3 cellular contexts compared by ENCODE assay signal in genomic region chr7:27247452-27248426, GRCh38.
TF ChIP-seq lines count a peak whose summit lies in the region.

No MANE protein-coding gene starts in this region.

TF ChIP-seq in SK-N-SH, 30 proteins besides CTCF, POLR2A, EP300 and RAD21:
- no peak for TF ChIP-seq TAF1 (IDR thresholded peaks at IDR 0.05; ENCODE audit: borderline replicate concordance, low read depth, low read length)
- no peak for TF ChIP-seq GABPA (IDR thresholded peaks at IDR 0.05; ENCODE audit: low read depth)
- no peak for TF ChIP-seq EZH2phosphoT487 (IDR thresholded peaks at IDR 0.05; ENCODE audit: borderline replicate concordance, low read depth)
- TF ChIP-seq IRF3 (IDR thresholded peaks at IDR 0.05; ENCODE audit: low read depth, low read length) = no peak
- TF ChIP-seq REST (IDR thresholded peaks at IDR 0.05; ENCODE audit: low read depth, low read length) = no peak
- no peak for TF ChIP-seq RFX5 (IDR thresholded peaks at IDR 0.05; ENCODE audit: low read length)
- no peak for TF ChIP-seq ELF1 (IDR thresholded peaks at IDR 0.05)
- TF ChIP-seq MXI1 (IDR thresholded peaks at IDR 0.05; ENCODE audit: low read depth, low read length) = no peak
- no peak for TF ChIP-seq FOXM1 (IDR thresholded peaks at IDR 0.05; ENCODE audit: low read depth)
- TF ChIP-seq YY1 (IDR thresholded peaks at IDR 0.05; ENCODE audit: low read depth) = no peak
- no peak for TF ChIP-seq NFIC (IDR thresholded peaks at IDR 0.05; ENCODE audit: borderline replicate concordance)
- no peak for TF ChIP-seq RXRA (IDR thresholded peaks at IDR 0.05; ENCODE audit: borderline replicate concordance, low read depth)
- no peak for TF ChIP-seq FOXJ3 (CRISPR knock-in tag; IDR thresholded peaks at IDR 0.05)
- TF ChIP-seq CHD2 (IDR thresholded peaks at IDR 0.05; ENCODE audit: low read length, partially characterized antibody) = no peak
- no peak for TF ChIP-seq USF1 (IDR thresholded peaks at IDR 0.05; ENCODE audit: borderline replicate concordance, low read depth)
TF ChIP-seq in SK-N-SH: peak in this region for 0.

TF ChIP-seq in SK-N-SH treated with all-trans-retinoic acid at 6 μM for 48 hours, 23 proteins besides CTCF, POLR2A, EP300 and RAD21:
- TF ChIP-seq CSDC2 (CRISPR knock-in tag; IDR thresholded peaks at IDR 0.05) (no peak), OSR1 (CRISPR knock-in tag; IDR thresholded peaks at IDR 0.05) (no peak), TOX (CRISPR knock-in tag; IDR thresholded peaks at IDR 0.05; ENCODE audit: borderline replicate concordance) (no peak), ZFP3 (CRISPR knock-in tag; IDR thresholded peaks at IDR 0.05) (no peak), PATZ1 (CRISPR knock-in tag; IDR thresholded peaks at IDR 0.05; ENCODE audit: borderline replicate concordance) (no peak), GLIS3 (CRISPR knock-in tag; IDR thresholded peaks at IDR 0.05) (no peak), ISL1 (CRISPR knock-in tag; IDR thresholded peaks at IDR 0.05) (no peak), ZNF565 (CRISPR knock-in tag; conservative IDR thresholded peaks at IDR 0.05; ENCODE audit: low read depth) (no peak), ESRRG (CRISPR knock-in tag; IDR thresholded peaks at IDR 0.05) (no peak)

TF ChIP-seq in H1, 55 proteins besides CTCF, POLR2A, EP300 and RAD21:
- TF ChIP-seq RXRA (IDR thresholded peaks at IDR 0.05; ENCODE audit: insufficient read depth, low read depth, low read length) = no peak
- no peak for TF ChIP-seq PHF8 (conservative IDR thresholded peaks at IDR 0.05; ENCODE audit: low read depth, low read length)
- no peak for TF ChIP-seq ASH2L (IDR thresholded peaks at IDR 0.05; ENCODE audit: low read length)
- no peak for TF ChIP-seq NRF1 (IDR thresholded peaks at IDR 0.05; ENCODE audit: low read depth, low read length)
- peak; percentile 91 for TF ChIP-seq RNF2 (IDR thresholded peaks at IDR 0.05; ENCODE audit: borderline replicate concordance, low read depth, low read length, missing control alignments, poor library complexity, severe bottlenecking)
- no peak for TF ChIP-seq SIX5 (IDR thresholded peaks at IDR 0.05; ENCODE audit: low read depth, low read length)
- TF ChIP-seq CTBP2 (IDR thresholded peaks at IDR 0.05; ENCODE audit: borderline replicate concordance, insufficient read depth, insufficient read length, low read length) = no peak
- TF ChIP-seq BACH1 (IDR thresholded peaks at IDR 0.05; ENCODE audit: low read length) = no peak
- TF ChIP-seq CBX8 (IDR thresholded peaks at IDR 0.05; ENCODE audit: borderline replicate concordance, low read depth, low read length) = peak; percentile 91; the same call in 1 of the 2 replicates
- no peak for TF ChIP-seq SP4 (IDR thresholded peaks at IDR 0.05; ENCODE audit: low read length)
- no peak for TF ChIP-seq MAFK (IDR thresholded peaks at IDR 0.05; ENCODE audit: low read depth, low read length)
- TF ChIP-seq TEAD4 (IDR thresholded peaks at IDR 0.05; ENCODE audit: low read depth, low read length) = no peak
